ENCODE assay signal across 2 cellular contexts in the genomic region with DNA sequence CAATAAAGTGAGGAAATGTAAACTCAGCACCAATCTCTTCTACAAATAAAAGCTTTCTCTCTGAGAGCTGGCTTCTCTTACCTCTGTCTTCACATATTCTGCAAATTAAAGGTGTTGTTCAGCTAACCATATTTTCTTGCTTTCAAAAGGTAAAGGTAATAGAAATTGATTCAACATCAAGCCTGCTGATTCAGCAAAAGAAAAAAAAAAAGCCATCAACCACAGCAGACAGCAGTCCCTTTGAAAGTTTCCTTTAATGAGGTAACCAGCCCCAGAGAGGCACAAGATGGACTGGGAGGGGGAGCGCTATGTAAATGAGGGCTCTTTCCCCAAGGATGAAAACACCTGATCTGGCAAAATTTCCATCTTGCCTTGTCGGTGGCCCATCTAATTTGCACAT.
TF ChIP-seq lines count a peak whose summit lies in the region.

No MANE protein-coding gene starts in this region.

TF ChIP-seq in HepG2, 621 proteins besides CTCF, POLR2A, EP300 and RAD21:
- TF ChIP-seq, protein P1, sequence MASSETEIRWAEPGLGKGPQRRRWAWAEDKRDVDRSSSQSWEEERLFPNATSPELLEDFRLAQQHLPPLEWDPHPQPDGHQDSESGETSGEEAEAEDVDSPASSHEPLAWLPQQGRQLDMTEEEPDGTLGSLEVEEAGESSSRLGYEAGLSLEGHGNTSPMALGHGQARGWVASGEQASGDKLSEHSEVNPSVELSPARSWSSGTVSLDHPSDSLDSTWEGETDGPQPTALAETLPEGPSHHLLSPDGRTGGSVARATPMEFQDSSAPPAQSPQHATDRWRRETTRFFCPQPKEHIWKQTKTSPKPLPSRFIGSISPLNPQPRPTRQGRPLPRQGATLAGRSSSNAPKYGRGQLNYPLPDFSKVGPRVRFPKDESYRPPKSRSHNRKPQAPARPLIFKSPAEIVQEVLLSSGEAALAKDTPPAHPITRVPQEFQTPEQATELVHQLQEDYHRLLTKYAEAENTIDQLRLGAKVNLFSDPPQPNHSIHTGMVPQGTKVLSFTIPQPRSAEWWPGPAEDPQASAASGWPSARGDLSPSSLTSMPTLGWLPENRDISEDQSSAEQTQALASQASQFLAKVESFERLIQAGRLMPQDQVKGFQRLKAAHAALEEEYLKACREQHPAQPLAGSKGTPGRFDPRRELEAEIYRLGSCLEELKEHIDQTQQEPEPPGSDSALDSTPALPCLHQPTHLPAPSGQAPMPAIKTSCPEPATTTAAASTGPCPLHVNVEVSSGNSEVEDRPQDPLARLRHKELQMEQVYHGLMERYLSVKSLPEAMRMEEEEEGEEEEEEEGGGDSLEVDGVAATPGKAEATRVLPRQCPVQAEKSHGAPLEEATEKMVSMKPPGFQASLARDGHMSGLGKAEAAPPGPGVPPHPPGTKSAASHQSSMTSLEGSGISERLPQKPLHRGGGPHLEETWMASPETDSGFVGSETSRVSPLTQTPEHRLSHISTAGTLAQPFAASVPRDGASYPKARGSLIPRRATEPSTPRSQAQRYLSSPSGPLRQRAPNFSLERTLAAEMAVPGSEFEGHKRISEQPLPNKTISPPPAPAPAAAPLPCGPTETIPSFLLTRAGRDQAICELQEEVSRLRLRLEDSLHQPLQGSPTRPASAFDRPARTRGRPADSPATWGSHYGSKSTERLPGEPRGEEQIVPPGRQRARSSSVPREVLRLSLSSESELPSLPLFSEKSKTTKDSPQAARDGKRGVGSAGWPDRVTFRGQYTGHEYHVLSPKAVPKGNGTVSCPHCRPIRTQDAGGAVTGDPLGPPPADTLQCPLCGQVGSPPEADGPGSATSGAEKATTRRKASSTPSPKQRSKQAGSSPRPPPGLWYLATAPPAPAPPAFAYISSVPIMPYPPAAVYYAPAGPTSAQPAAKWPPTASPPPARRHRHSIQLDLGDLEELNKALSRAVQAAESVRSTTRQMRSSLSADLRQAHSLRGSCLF (CRISPR knock-in tag; IDR thresholded peaks at IDR 0.05; ENCODE audit: borderline replicate concordance), result no peak
- TF ChIP-seq HIVEP1 (CRISPR knock-in tag; IDR thresholded peaks at IDR 0.05), result no peak
- TF ChIP-seq ZNF10 (CRISPR knock-in tag; IDR thresholded peaks at IDR 0.05; ENCODE audit: borderline replicate concordance, low read depth), result no peak
- TF ChIP-seq POGK (CRISPR knock-in tag; conservative IDR thresholded peaks at IDR 0.05), result no peak
- no peak for TF ChIP-seq ZFP36 (IDR thresholded peaks at IDR 0.05; ENCODE audit: borderline replicate concordance, low read depth, low read length, partially characterized antibody)
- TF ChIP-seq ZNF574 (CRISPR knock-in tag; IDR thresholded peaks at IDR 0.05), result no peak
- TF ChIP-seq, protein P2, sequence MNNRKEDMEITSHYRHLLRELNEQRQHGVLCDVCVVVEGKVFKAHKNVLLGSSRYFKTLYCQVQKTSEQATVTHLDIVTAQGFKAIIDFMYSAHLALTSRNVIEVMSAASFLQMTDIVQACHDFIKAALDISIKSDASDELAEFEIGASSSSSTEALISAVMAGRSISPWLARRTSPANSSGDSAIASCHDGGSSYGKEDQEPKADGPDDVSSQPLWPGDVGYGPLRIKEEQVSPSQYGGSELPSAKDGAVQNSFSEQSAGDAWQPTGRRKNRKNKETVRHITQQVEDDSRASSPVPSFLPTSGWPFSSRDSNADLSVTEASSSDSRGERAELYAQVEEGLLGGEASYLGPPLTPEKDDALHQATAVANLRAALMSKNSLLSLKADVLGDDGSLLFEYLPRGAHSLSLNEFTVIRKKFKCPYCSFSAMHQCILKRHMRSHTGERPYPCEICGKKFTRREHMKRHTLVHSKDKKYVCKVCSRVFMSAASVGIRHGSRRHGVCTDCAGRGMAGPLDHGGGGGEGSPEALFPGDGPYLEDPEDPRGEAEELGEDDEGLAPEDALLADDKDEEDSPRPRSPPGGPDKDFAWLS (CRISPR knock-in tag; IDR thresholded peaks at IDR 0.05; ENCODE audit: borderline replicate concordance), result no peak
- no peak for TF ChIP-seq CENPX (CRISPR knock-in tag; IDR thresholded peaks at IDR 0.05)
- TF ChIP-seq PCBP1 (IDR thresholded peaks at IDR 0.05; ENCODE audit: borderline replicate concordance, low read depth, low read length), result no peak
- no peak for TF ChIP-seq ZNF839 (CRISPR knock-in tag; IDR thresholded peaks at IDR 0.05; ENCODE audit: borderline replicate concordance)
- TF ChIP-seq ATF7-NPFF (CRISPR knock-in tag; IDR thresholded peaks at IDR 0.05; ENCODE audit: low read depth), result no peak
- no peak for TF ChIP-seq MZF1 (CRISPR knock-in tag; IDR thresholded peaks at IDR 0.05; ENCODE audit: borderline replicate concordance)
- TF ChIP-seq MAFK (conservative IDR thresholded peaks at IDR 0.05 in 1 of 2, IDR thresholded peaks at IDR 0.05 in 1 of 2; ENCODE audit: low read length in 2 of 2), result peak; percentile 62 to 83
- peak; percentile 77 for TF ChIP-seq MAFF (IDR thresholded peaks at IDR 0.05; ENCODE audit: low read depth, low read length)
TF ChIP-seq in HepG2: peak in this region for 2.

TF ChIP-seq in K562, 482 proteins besides CTCF, POLR2A, EP300 and RAD21 (continued from another document):
- TF ChIP-seq ZNF316 (IDR thresholded peaks at IDR 0.05), result peak; percentile 48
- TF ChIP-seq ZNF311 (CRISPR knock-in tag; IDR thresholded peaks at IDR 0.05), result no peak
- TF ChIP-seq BACH1 (tag; IDR thresholded peaks at IDR 0.05), result no peak
- no peak for TF ChIP-seq ZNF124 (CRISPR knock-in tag; IDR thresholded peaks at IDR 0.05)
- TF ChIP-seq PHF8 (IDR thresholded peaks at IDR 0.05; ENCODE audit: borderline replicate concordance, low read length), result no peak
- TF ChIP-seq, protein P3, sequence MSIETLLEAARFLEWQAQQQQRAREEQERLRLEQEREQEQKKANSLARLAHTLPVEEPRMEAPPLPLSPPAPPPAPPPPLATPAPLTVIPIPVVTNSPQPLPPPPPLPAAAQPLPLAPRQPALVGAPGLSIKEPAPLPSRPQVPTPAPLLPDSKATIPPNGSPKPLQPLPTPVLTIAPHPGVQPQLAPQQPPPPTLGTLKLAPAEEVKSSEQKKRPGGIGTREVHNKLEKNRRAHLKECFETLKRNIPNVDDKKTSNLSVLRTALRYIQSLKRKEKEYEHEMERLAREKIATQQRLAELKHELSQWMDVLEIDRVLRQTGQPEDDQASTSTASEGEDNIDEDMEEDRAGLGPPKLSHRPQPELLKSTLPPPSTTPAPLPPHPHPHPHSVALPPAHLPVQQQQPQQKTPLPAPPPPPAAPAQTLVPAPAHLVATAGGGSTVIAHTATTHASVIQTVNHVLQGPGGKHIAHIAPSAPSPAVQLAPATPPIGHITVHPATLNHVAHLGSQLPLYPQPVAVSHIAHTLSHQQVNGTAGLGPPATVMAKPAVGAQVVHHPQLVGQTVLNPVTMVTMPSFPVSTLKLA (conservative IDR thresholded peaks at IDR 0.05), result no peak
- no peak for TF ChIP-seq CBX1 (IDR thresholded peaks at IDR 0.05; ENCODE audit: low read depth)
- TF ChIP-seq LEF1 (IDR thresholded peaks at IDR 0.05), result no peak
- no peak for TF ChIP-seq RFX1 (IDR thresholded peaks at IDR 0.05)
- TF ChIP-seq DACH1 (IDR thresholded peaks at IDR 0.05; ENCODE audit: partially characterized antibody), result no peak
- TF ChIP-seq TRIM25 (IDR thresholded peaks at IDR 0.05; ENCODE audit: borderline replicate concordance), result no peak
- no peak for TF ChIP-seq KLF16 (IDR thresholded peaks at IDR 0.05)
- TF ChIP-seq, protein P4, sequence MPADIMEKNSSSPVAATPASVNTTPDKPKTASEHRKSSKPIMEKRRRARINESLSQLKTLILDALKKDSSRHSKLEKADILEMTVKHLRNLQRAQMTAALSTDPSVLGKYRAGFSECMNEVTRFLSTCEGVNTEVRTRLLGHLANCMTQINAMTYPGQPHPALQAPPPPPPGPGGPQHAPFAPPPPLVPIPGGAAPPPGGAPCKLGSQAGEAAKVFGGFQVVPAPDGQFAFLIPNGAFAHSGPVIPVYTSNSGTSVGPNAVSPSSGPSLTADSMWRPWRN (IDR thresholded peaks at IDR 0.05; ENCODE audit: low read depth), result no peak
